9 cellular contexts compared by ENCODE assay signal in the genomic region with DNA sequence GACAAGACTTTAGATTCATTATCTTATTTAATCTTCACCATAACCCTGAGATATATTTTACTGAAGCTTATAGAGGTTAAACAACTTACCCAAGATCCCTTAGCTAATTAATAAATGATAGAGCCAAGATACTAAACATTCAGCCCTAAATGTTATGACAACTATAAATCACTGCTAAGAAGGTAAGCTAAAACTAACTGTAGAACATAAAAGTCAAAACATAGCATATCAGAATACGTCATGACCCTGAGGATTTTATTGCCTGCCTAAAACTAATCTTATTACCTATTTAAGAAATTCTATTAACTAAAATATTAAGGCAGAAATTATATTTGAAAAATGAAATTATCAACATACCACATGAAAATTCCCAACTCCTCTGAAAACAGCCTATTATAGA.
"Had no signal": no experiment of that assay in that cellular context is flagged by ENCODE, and none has a peak within 500 bp of the region (broad histone marks: within the 10 kb centered on the region; RNA-seq: fewer than 3 reads in every experiment).

No MANE protein-coding gene starts in this region.

- H3K27ac Mint-ChIP-seq: GM23338, H9, HFFc6 had no signal

- H3K27ac ChIP-seq: GM23248 had no signal

- H3K4me3 ChIP-seq: GM23248, GM23338, HAP-1 had no signal

- H2AFZ ChIP-seq: GM23248, GM23338 had no signal

- H3K4me2 ChIP-seq: GM23338 had no signal

- H3K9me3 ChIP-seq: HAP-1 had no signal

- ATAC-seq: GM23338, HCT116 had no signal

- H3K36me3 ChIP-seq: HAP-1 had no signal

- H3K4me1 ChIP-seq: HAP-1 had no signal

- H3K4me1 Mint-ChIP-seq: GM23338, H9 had no signal

- H3K4me3 Mint-ChIP-seq: GM23338, H9, HFFc6 had no signal

- H3K9ac ChIP-seq: GM23248 had no signal

- DNase-seq: GM23248, GOT3, H7, H9, HCEC 1CT, HFFc6 had no signal

- H3K9me3 Mint-ChIP-seq: GM23338, H9, HFFc6 had no signal
